In the genomic region with DNA sequence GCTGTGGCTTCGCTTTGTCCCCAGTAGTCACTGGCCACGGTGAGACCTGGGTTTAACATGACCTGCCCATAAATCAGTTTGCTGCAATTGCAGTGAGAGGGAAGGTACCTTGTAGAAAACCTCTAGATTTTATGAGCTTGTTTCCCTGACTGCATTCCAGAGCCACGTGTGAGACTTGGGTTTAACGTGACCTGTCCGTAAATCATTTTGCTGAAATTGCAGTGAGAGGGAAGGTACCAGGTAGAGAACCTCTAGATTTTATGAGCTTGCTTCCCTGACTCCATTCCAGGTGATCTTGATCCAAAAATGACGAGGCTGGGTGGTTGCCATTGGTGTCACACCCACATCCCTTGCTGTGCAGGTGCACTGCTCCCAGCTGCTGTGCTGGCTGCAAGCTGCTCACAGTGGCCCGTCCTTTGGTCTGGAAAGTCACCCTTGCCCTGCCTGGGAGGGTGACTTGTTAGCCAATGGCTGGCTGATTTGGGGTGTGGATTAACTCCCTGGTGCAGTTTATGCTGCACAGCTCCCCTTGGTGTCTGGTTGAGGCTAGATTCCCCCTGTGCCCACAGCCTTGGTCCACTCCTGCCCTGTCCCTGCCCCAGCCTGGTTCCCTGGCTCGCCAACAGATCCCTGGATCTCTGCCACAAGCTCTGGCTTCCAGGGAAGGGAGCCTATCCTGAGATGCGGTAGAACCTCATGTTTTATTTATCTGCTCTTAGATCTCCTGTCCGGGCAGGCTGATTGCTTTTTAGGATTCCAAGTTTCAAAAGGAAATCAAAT, we compare ENCODE assay signal across 15 cellular contexts.
DNase-seq lines count a peak whose midpoint lies in the region; ATAC-seq and TF ChIP-seq lines count a peak whose summit lies in the region.
"Had no signal": no experiment of that assay in that cellular context is flagged by ENCODE, and none has a peak within 500 bp of the region (broad histone marks: within the 10 kb centered on the region; RNA-seq: fewer than 3 reads in every experiment).

No MANE protein-coding gene starts in this region.

- H3K27ac ChIP-seq in foreskin keratinocyte: no peak overlapping the region
- H3K27ac ChIP-seq: HL-60 had no signal

- ATAC-seq in foreskin keratinocyte: peak; percentile 45
- ATAC-seq in GM19035 (IDR thresholded peaks at IDR 0.05; ENCODE audit: unreplicated experiment): no peak
- no peak for ATAC-seq in HG03039 (IDR thresholded peaks at IDR 0.05; ENCODE audit: unreplicated experiment)
- ATAC-seq: activated T-cell treated with anti-CD3 and anti-CD28 coated beads, Interleukin-2, amount 50 U/mL, for 72 hours; effector memory CD8-positive, alpha-beta T cell had no signal

- H3K27me3 ChIP-seq in foreskin keratinocyte: peaks cover 40% of the 10 kb centered on the region
- H3K27me3 ChIP-seq: MG63 had no signal

- no peak for TF ChIP-seq CTCF in foreskin keratinocyte (conservative IDR thresholded peaks at IDR 0.05)

- DNase-seq in NCI-H345 (lab: John Stamatoyannopoulos, UW) (peak; percentile 25), NCI-H345 treated with DMSO at 0.1 percent for 48 hours (lab: John Stamatoyannopoulos, UW; ENCODE audit: unreplicated experiment) (no peak), foreskin keratinocyte (no peak), mucosa of gallbladder (ENCODE audit: low spot score) (peak; percentile 67), T-helper 9 cell (no peak)
- no peak for DNase-seq in stimulated activated CD4-positive, alpha-beta T cell treated with anti-CD3 and anti-CD28 coated beads, Interleukin-4, amount 100 ng/mL, for 24 hours
- DNase-seq: activated B cell treated with CpG ODN at 0.5 μM for 24 hours; activated T-cell treated with anti-CD3 and anti-CD28 coated beads, Interleukin-2, amount 50 U/mL, for 72 hours; Calu3; effector memory CD8-positive, alpha-beta T cell; NCI-H748 treated with DMSO at 0.1 percent for 48 hours had no signal

- H3K4me1 ChIP-seq in foreskin keratinocyte: no peaks in the 10 kb centered on the region

Comparison
In these comparisons a context has a peak if more than half of its experiments do, and no peak if none do; other contexts are left out.
1. DNase-seq: peak in NCI-H345 (single experiment) and mucosa of gallbladder (single experiment); none in NCI-H345 treated with DMSO at 0.1 percent for 48 hours (single experiment), foreskin keratinocyte (0 of 2), stimulated activated CD4-positive, alpha-beta T cell treated with anti-CD3 and anti-CD28 coated beads, Interleukin-4, amount 100 ng/mL, for 24 hours (single experiment) and T-helper 9 cell (single experiment).